Comparison of ENCODE assay signal across 8 cellular contexts in genomic region chr20:63625771-63626423, GRCh38. TPM values are rescaled to one million over a fixed set of nuclear protein-coding genes. Genes with fewer than 3 reads are reported as not detected.
A peak's percentile ranks its signal among the peaks of the same experiment; 100 is the strongest.
DNase-seq lines count a peak whose midpoint lies in the region; TF ChIP-seq lines count a peak whose summit lies in the region.

No MANE protein-coding gene starts in this region.

- DNase-seq in AG08395 (ENCODE audit: low spot score): peak; percentile 27
- DNase-seq in activated CD4-positive, alpha-beta memory T cell treated with anti-CD3 and anti-CD28 coated beads for 36 hours: peak; percentile 53
- DNase-seq in erythroblast (lab: John Stamatoyannopoulos, UW): peak; percentile 62 to 69
- no peak for DNase-seq in neural crest cell (ENCODE audit: low read depth, low spot score)
- no peak for DNase-seq in NCI-H1105 (lab: John Stamatoyannopoulos, UW)
- no peak for DNase-seq in H4 (ENCODE audit: low spot score)
- DNase-seq in NCI-H2081 treated with DMSO at 0.1 percent for 48 hours (lab: John Stamatoyannopoulos, UW): no peak

- peak overlapping the region; percentile 76 for H3K4me3 Mint-ChIP-seq in activated CD4-positive, alpha-beta memory T cell treated with anti-CD3 and anti-CD28 coated beads for 36 hours
- H3K4me3 Mint-ChIP-seq in neural crest cell: peak overlapping the region; percentile 86

- POLR2A ChIA-PET in activated CD4-positive, alpha-beta memory T cell treated with anti-CD3 and anti-CD28 coated beads for 36 hours (lab: Charles Lee): interaction anchor here (3.4 kb wide), 1 partner anchor 16 kb away, joined by 30 read pairs; no protein-coding TSS in a partner anchor

- H3K27me3 Mint-ChIP-seq in activated CD4-positive, alpha-beta memory T cell treated with anti-CD3 and anti-CD28 coated beads for 36 hours: no peaks in the 10 kb centered on the region
- no peaks in the 10 kb centered on the region for H3K27me3 Mint-ChIP-seq in neural crest cell (ENCODE audit: low read depth)

- H3K36me3 Mint-ChIP-seq in activated CD4-positive, alpha-beta memory T cell treated with anti-CD3 and anti-CD28 coated beads for 36 hours: peaks cover 21% of the 10 kb centered on the region
- H3K36me3 Mint-ChIP-seq in neural crest cell (ENCODE audit: low read depth): peaks cover 4% of the 10 kb centered on the region

- CTCF ChIA-PET in activated CD4-positive, alpha-beta memory T cell treated with anti-CD3 and anti-CD28 coated beads for 36 hours (lab: Charles Lee): interaction anchor here (1.1 kb wide), 1 partner anchor 88 kb away, joined by 4 read pairs; the partner anchor contains the start of gene PTK6

- peaks cover 36% of the 10 kb centered on the region for H3K4me1 Mint-ChIP-seq in activated CD4-positive, alpha-beta memory T cell treated with anti-CD3 and anti-CD28 coated beads for 36 hours (ENCODE audit: low read depth)
- peaks cover 30% of the 10 kb centered on the region for H3K4me1 Mint-ChIP-seq in neural crest cell

- intact Hi-C loops in activated CD4-positive, alpha-beta memory T cell treated with anti-CD3 and anti-CD28 coated beads for 36 hours (cut with micrococcal nuclease): no loop called here

- no peaks in the 10 kb centered on the region for H3K9me3 Mint-ChIP-seq in activated CD4-positive, alpha-beta memory T cell treated with anti-CD3 and anti-CD28 coated beads for 36 hours
- no peaks in the 10 kb centered on the region for H3K9me3 Mint-ChIP-seq in neural crest cell

- peak overlapping the region; percentile 87 for H3K27ac Mint-ChIP-seq in activated CD4-positive, alpha-beta memory T cell treated with anti-CD3 and anti-CD28 coated beads for 36 hours
- no peak overlapping the region for H3K27ac Mint-ChIP-seq in neural crest cell (ENCODE audit: unreplicated experiment)

- TF ChIP-seq CTCF in neural crest cell (conservative IDR thresholded peaks at IDR 0.05): no peak

- TF ChIP-seq POLR2A in GM18526 (IDR thresholded peaks at IDR 0.05; ENCODE audit: extremely low read depth, insufficient read length): peak; percentile 57
- peak; percentile 51 for TF ChIP-seq POLR2A in erythroblast (IDR thresholded peaks at IDR 0.05; ENCODE audit: low read length)

RNA-seq across cellular contexts. Expression of gene GMEB2, which starts 1.0 kb away (rescaled TPM):
- total RNA-seq in activated CD4-positive, alpha-beta memory T cell treated with anti-CD3 and anti-CD28 coated beads for 36 hours: 10 to 100 TPM; 13.6 to 14.0 TPM
- 14.6 and 15.2 TPM in 2 replicates for total RNA-seq in neural crest cell
- 5.5 and 6.0 TPM in 2 replicates for total RNA-seq in H4 (2014; rRNA removed; shearing (Covaris generic))

RNA-seq across cellular contexts. Expression of gene STMN3, which starts 27.3 kb away (rescaled TPM):
- 10 to 100 TPM; 17.3 to 18.0 TPM for total RNA-seq in activated CD4-positive, alpha-beta memory T cell treated with anti-CD3 and anti-CD28 coated beads for 36 hours
- 96.4 and 101 TPM in 2 replicates for total RNA-seq in neural crest cell
- 9.4 and 18.9 TPM in 2 replicates for total RNA-seq in H4 (2014; rRNA removed; shearing (Covaris generic))

RNA-seq across cellular contexts. Expression of gene RTEL1, which starts 32.2 kb away (rescaled TPM):
- 10 to 100 TPM; 38.0 to 38.3 TPM for total RNA-seq in activated CD4-positive, alpha-beta memory T cell treated with anti-CD3 and anti-CD28 coated beads for 36 hours
- total RNA-seq in neural crest cell: 46.7 and 48.4 TPM in 2 replicates
- 8.6 and 11.6 TPM in 2 replicates for total RNA-seq in H4 (2014; rRNA removed; shearing (Covaris generic))

RNA-seq across cellular contexts. Expression of gene HELZ2, which starts 51.9 kb away (rescaled TPM):
- 10 to 100 TPM; 28.5 to 32.2 TPM for total RNA-seq in activated CD4-positive, alpha-beta memory T cell treated with anti-CD3 and anti-CD28 coated beads for 36 hours
- 22.3 and 26.5 TPM in 2 replicates for total RNA-seq in neural crest cell
- total RNA-seq in H4 (2014; rRNA removed; shearing (Covaris generic)): 12.3 and 23.2 TPM in 2 replicates

Comparison
In these comparisons a context has a peak if more than half of its experiments do, and no peak if none do; other contexts are left out.
1. DNase-seq: peak in AG08395 (single experiment), activated CD4-positive, alpha-beta memory T cell treated with anti-CD3 and anti-CD28 coated beads for 36 hours (single experiment) and erythroblast (2 of 2); none in neural crest cell (single experiment), NCI-H1105 (single experiment), H4 (single experiment) and NCI-H2081 treated with DMSO at 0.1 percent for 48 hours (single experiment).